In the genomic region with DNA sequence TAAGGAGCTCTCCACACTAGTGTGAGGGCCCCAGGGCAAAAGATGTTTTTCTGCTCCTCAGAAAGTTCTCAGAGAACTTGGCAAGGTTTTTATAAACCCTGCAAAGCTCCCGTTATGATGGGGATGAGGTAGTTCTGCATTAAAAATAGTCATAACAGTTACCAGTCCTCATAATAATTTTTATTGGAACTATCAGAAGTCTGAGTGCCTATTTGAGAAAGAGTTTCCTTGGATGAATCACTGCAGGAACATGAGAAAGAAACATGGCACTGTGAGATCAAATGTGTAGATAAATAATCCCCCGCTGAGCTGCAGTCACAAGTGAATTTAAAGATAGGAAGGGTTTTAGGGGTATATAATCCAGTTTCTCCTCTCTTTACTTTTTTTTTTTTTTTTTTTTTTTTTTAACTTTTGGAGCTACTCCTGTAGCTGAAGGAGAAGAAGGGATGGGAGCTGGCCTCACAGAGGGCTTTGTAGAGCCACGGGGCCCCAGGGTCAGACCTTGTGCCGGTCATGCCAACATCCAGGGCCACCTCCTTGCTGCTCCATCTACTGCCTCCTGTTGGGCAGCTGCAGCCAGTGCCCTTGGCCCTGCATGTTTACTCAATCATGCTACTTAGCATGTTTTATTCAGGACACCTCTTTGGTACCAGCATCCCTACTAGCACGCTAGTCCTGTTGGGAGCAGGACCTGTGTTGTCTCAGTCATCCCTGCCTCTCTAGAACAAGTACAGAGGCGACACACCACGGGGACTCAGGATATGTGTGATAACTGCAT, we compare ENCODE assay signal across 9 cellular contexts. TPM values are rescaled to one million over a fixed set of nuclear protein-coding genes. Genes with fewer than 3 reads are reported as not detected.
A peak's percentile ranks its signal among the peaks of the same experiment; 100 is the strongest.
DNase-seq lines count a peak whose midpoint lies in the region; ATAC-seq and TF ChIP-seq lines count a peak whose summit lies in the region.
"Had no signal": no experiment of that assay in that cellular context is flagged by ENCODE, and none has a peak within 500 bp of the region (broad histone marks: within the 10 kb centered on the region; RNA-seq: fewer than 3 reads in every experiment).

No MANE protein-coding gene starts in this region.

- intact Hi-C loops in HCT116 (cut with micrococcal nuclease), result no loop called here

- H3K9me3 ChIP-seq in HCT116 (ENCODE audit: control insufficient read depth in 1 of 2, insufficient read depth in 1 of 2, low read depth in 1 of 2, low read length in 2 of 2), result no peaks in the 10 kb centered on the region
- H3K9me3 ChIP-seq: left lung had no signal

- no TSS peak for BruUV-seq in HCT116 (replicated peaks; lab: Mats Ljungman, UMichigan)

- no peak for TF ChIP-seq POLR2A in HCT116 (IDR thresholded peaks at IDR 0.05; ENCODE audit: borderline replicate concordance, extremely low read depth, insufficient read depth, insufficient read length)

- H4K20me1 ChIP-seq in HCT116 (ENCODE audit: insufficient read depth), result no peaks in the 10 kb centered on the region

- peak overlapping the region; percentile 71 for H3K4me3 Mint-ChIP-seq in activated naive CD8-positive, alpha-beta T cell treated with anti-CD3 and anti-CD28 coated beads, Interleukin-2, amount 50 U/mL, for 24 hours
- no peak overlapping the region for H3K4me3 Mint-ChIP-seq in memory B cell

- peaks cover 93% of the 10 kb centered on the region for H3K4me1 Mint-ChIP-seq in activated naive CD8-positive, alpha-beta T cell treated with anti-CD3 and anti-CD28 coated beads, Interleukin-2, amount 50 U/mL, for 24 hours
- H3K4me1 Mint-ChIP-seq in memory B cell, result peaks cover 52% of the 10 kb centered on the region

- no peak overlapping the region for H3K4me2 ChIP-seq in HCT116 (ENCODE audit: low read length)

- peak overlapping the region; percentile 94 for H3K27ac Mint-ChIP-seq in activated naive CD8-positive, alpha-beta T cell treated with anti-CD3 and anti-CD28 coated beads, Interleukin-2, amount 50 U/mL, for 24 hours
- H3K27ac Mint-ChIP-seq in memory B cell, result peak overlapping the region; percentile 33

- peak; percentile 23 for TF ChIP-seq CTCF in AG09309 (IDR thresholded peaks at IDR 0.05; ENCODE audit: control insufficient read depth, insufficient read depth, low read depth, low read length, missing control alignments)
- peak in 2 of 3 experiments; percentile 31 to 34; a peak in 2 of 6 replicates for TF ChIP-seq CTCF in HCT116 (IDR thresholded peaks at IDR 0.05 in 2 of 3, conservative IDR thresholded peaks at IDR 0.05 in 1 of 3; ENCODE audit: borderline replicate concordance in 1 of 3, insufficient read depth in 1 of 3, low read depth in 2 of 3, low read length in 2 of 3)

- RAD21 ChIA-PET in HCT116 (lab: Charles Lee; ENCODE audit: low non-redundant PET in 1 of 2, low total read pairs in 2 of 2, uncharacterized antibody in 2 of 2, unreplicated experiment in 2 of 2), result no interaction called here

- CTCF ChIA-PET in HCT116 (lab: Charles Lee), result interaction anchor here (0.5 to 1.2 kb wide), 3 partner anchors 11 to 145 kb away, joined by 3 to 4 read pairs (median 3); no protein-coding TSS in a partner anchor

- H3K36me3 ChIP-seq in HCT116 (ENCODE audit: control insufficient read depth in 1 of 2, insufficient read depth in 2 of 2, low read length in 2 of 2), result no peaks in the 10 kb centered on the region
- H3K36me3 ChIP-seq: left lung had no signal

- no peak overlapping the region for H3K9ac ChIP-seq in HCT116 (ENCODE audit: low read length)

- H2AFZ ChIP-seq in HCT116 (ENCODE audit: low read depth, low read length, poor library complexity, severe bottlenecking), result no peak overlapping the region

- H3K4me3 ChIP-seq in AG09309 (ENCODE audit: control insufficient read depth, low read depth, low read length) (no peak overlapping the region), HCT116 (replicated peaks in 1 of 2; ENCODE audit: low read depth in 1 of 2, low read length in 2 of 2) (no peak overlapping the region)
- H3K4me3 ChIP-seq: left lung had no signal

- peaks cover 56% of the 10 kb centered on the region for H3K36me3 Mint-ChIP-seq in activated naive CD8-positive, alpha-beta T cell treated with anti-CD3 and anti-CD28 coated beads, Interleukin-2, amount 50 U/mL, for 24 hours (ENCODE audit: low read depth)
- H3K36me3 Mint-ChIP-seq in memory B cell, result peaks cover 27% of the 10 kb centered on the region

- TF ChIP-seq RAD21 in HCT116 (IDR thresholded peaks at IDR 0.05; ENCODE audit: low read depth), result no peak

- H3K9me3 Mint-ChIP-seq in activated naive CD8-positive, alpha-beta T cell treated with anti-CD3 and anti-CD28 coated beads, Interleukin-2, amount 50 U/mL, for 24 hours, result no peaks in the 10 kb centered on the region
- no peaks in the 10 kb centered on the region for H3K9me3 Mint-ChIP-seq in memory B cell

- POLR2A ChIA-PET in HCT116 (lab: Charles Lee), result no interaction called here

- ATAC-seq in HCT116, result no peak
- ATAC-seq in activated naive CD8-positive, alpha-beta T cell treated with anti-CD3 and anti-CD28 coated beads, Interleukin-2, amount 50 U/mL, for 24 hours, result no peak
- no peak for ATAC-seq in memory B cell (ENCODE audit: low read depth)
- ATAC-seq in HG03135 (IDR thresholded peaks at IDR 0.05; ENCODE audit: unreplicated experiment), result no peak
- ATAC-seq: left lung had no signal

- H3K27me3 Mint-ChIP-seq in activated naive CD8-positive, alpha-beta T cell treated with anti-CD3 and anti-CD28 coated beads, Interleukin-2, amount 50 U/mL, for 24 hours, result no peaks in the 10 kb centered on the region
- no peaks in the 10 kb centered on the region for H3K27me3 Mint-ChIP-seq in memory B cell

- no peaks in the 10 kb centered on the region for H3K9me2 ChIP-seq in HCT116 (ENCODE audit: insufficient read depth)

- DNase-seq in AG09309 (ENCODE audit: low read depth) (peak; percentile 85), HCT116 (ENCODE audit: low read depth, low spot score) (no peak), memory B cell (ENCODE audit: low spot score in 2 of 2) (no peak), occipital lobe (lab: John Stamatoyannopoulos, UW) (no peak), pons (ENCODE audit: low spot score) (no peak), KG1 (lab: John Stamatoyannopoulos, UW) (no peak)
- no peak for DNase-seq in activated naive CD8-positive, alpha-beta T cell treated with anti-CD3 and anti-CD28 coated beads, Interleukin-2, amount 50 U/mL, for 24 hours

- H3K27me3 ChIP-seq in HCT116 (ENCODE audit: insufficient read depth, low read length), result no peaks in the 10 kb centered on the region
- H3K27me3 ChIP-seq: left lung had no signal

- H3K4me1 ChIP-seq in HCT116 (ENCODE audit: control insufficient read depth in 1 of 2, insufficient read depth in 2 of 2, low read length in 2 of 2), result peaks cover 0 to 13% of the 10 kb centered on the region in 2 experiments; a peak in 1 of 4 replicates

- no peaks in the 10 kb centered on the region for H3K79me2 ChIP-seq in HCT116 (ENCODE audit: insufficient read depth, low read length)

- no peak overlapping the region for H3K27ac ChIP-seq in HCT116 (ENCODE audit: low read depth, low read length)

TF ChIP-seq in HCT116, 20 proteins besides CTCF, POLR2A, EP300 and RAD21:
- TF ChIP-seq, protein P1, sequence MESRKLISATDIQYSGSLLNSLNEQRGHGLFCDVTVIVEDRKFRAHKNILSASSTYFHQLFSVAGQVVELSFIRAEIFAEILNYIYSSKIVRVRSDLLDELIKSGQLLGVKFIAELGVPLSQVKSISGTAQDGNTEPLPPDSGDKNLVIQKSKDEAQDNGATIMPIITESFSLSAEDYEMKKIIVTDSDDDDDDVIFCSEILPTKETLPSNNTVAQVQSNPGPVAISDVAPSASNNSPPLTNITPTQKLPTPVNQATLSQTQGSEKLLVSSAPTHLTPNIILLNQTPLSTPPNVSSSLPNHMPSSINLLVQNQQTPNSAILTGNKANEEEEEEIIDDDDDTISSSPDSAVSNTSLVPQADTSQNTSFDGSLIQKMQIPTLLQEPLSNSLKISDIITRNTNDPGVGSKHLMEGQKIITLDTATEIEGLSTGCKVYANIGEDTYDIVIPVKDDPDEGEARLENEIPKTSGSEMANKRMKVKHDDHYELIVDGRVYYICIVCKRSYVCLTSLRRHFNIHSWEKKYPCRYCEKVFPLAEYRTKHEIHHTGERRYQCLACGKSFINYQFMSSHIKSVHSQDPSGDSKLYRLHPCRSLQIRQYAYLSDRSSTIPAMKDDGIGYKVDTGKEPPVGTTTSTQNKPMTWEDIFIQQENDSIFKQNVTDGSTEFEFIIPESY (IDR thresholded peaks at IDR 0.05; ENCODE audit: extremely low read depth, insufficient replicate concordance, low read length), result no peak
TF ChIP-seq in HCT116: peak in this region for 0.

RNA-seq across cellular contexts. Expression of a gene that starts 39.5 kb away (rescaled TPM):
- total RNA-seq in HCT116 (2021; ENCODE audit: unreplicated experiment) (19.9 TPM), occipital lobe (76.1 TPM)
- polyA plus RNA-seq in HCT116 (2012), result 15.6 and 18.8 TPM in 2 replicates

RNA-seq across cellular contexts. Expression of a gene that starts 54.7 kb away (rescaled TPM):
- total RNA-seq in HCT116 (2021; ENCODE audit: unreplicated experiment) (1.8 TPM), occipital lobe (1.4 TPM)
- 2.3 and 4.6 TPM in 2 replicates for polyA plus RNA-seq in HCT116 (2012)
